Comparison of ENCODE assay signal across 27 cellular contexts in genomic region chr17:79127534-79128135, GRCh38.
"Had no signal": no experiment of that assay in that cellular context is flagged by ENCODE, and none has a peak within 500 bp of the region (broad histone marks: within the 10 kb centered on the region; RNA-seq: fewer than 3 reads in every experiment).

No MANE protein-coding gene starts in this region.

- H3K9me3 ChIP-seq: neutrophil, pancreas, psoas muscle, right lobe of liver, sigmoid colon, thoracic aorta, thyroid gland, upper lobe of left lung, vagina had no signal

- H3K27ac Mint-ChIP-seq: natural killer cell; nephron; progenitor cell of endocrine pancreas; stimulated activated effector memory CD8-positive, alpha-beta T cell treated with anti-CD3 and anti-CD28 coated beads, Interleukin-12 subunit alpha, Interleukin-12 subunit beta, amount 100 ng/mL, for 72 hours; stimulated activated naive B cell treated with anti-CD40 and anti-IgM and Interleukin-4, amounts not matched to agents 10 μg/mL and 1 μg/mL and 100 μg/mL, for 72 hours; stimulated activated naive CD8-positive, alpha-beta T cell treated with anti-CD3 and anti-CD28 coated beads, Interleukin-15, Interleukin-2, amounts not matched to agents 100 ng/mL and 50 ng/mL, for 24 hours had no signal

- DNase-seq: natural killer cell; nucleus accumbens; pancreas; posterior cingulate gyrus; psoas muscle; right cardiac atrium; right lobe of liver; sigmoid colon; small intestine; stimulated activated CD4-positive, alpha-beta T cell treated with anti-CD3 and anti-CD28 coated beads, Interleukin-15, amount 100 ng/mL, for 24 hours; stimulated activated CD4-positive, alpha-beta T cell treated with anti-CD3 and anti-CD28 coated beads, Interleukin-2, amount 100 ng/mL, for 24 hours; stimulated activated CD4-positive, alpha-beta T cell treated with anti-CD3 and anti-CD28 coated beads, Interleukin-2, amount 100 ng/mL, for 48 hours; stimulated activated CD4-positive, alpha-beta T cell treated with anti-CD3 and anti-CD28 coated beads, Interleukin-4, amount 100 ng/mL, for 24 hours; stimulated activated naive B cell treated with anti-CD40 and anti-IgM and Interleukin-4, amounts not matched to agents 10 μg/mL and 1 μg/mL and 100 μg/mL, for 72 hours; stimulated activated naive CD4-positive, alpha-beta T cell treated with Interleukin-2 at 50 U/mL for 16 hours; stomach; thyroid gland; trophoblast cell had no signal

- H3K4me1 Mint-ChIP-seq: natural killer cell; nephron; stimulated activated effector memory CD8-positive, alpha-beta T cell treated with anti-CD3 and anti-CD28 coated beads, Interleukin-12 subunit alpha, Interleukin-12 subunit beta, amount 100 ng/mL, for 72 hours; stimulated activated naive B cell treated with anti-CD40 and anti-IgM and Interleukin-4, amounts not matched to agents 10 μg/mL and 1 μg/mL and 100 μg/mL, for 72 hours had no signal

- H3K9me3 Mint-ChIP-seq: natural killer cell; nephron; stimulated activated effector memory CD8-positive, alpha-beta T cell treated with anti-CD3 and anti-CD28 coated beads, Interleukin-12 subunit alpha, Interleukin-12 subunit beta, amount 100 ng/mL, for 72 hours; stimulated activated naive B cell treated with anti-CD40 and anti-IgM and Interleukin-4, amounts not matched to agents 10 μg/mL and 1 μg/mL and 100 μg/mL, for 72 hours; stimulated activated naive CD8-positive, alpha-beta T cell treated with anti-CD3 and anti-CD28 coated beads, Interleukin-15, Interleukin-2, amounts not matched to agents 100 ng/mL and 50 ng/mL, for 24 hours had no signal

- H3K4me3 Mint-ChIP-seq: natural killer cell; nephron; stimulated activated effector memory CD8-positive, alpha-beta T cell treated with anti-CD3 and anti-CD28 coated beads, Interleukin-12 subunit alpha, Interleukin-12 subunit beta, amount 100 ng/mL, for 72 hours; stimulated activated naive B cell treated with anti-CD40 and anti-IgM and Interleukin-4, amounts not matched to agents 10 μg/mL and 1 μg/mL and 100 μg/mL, for 72 hours; stimulated activated naive CD8-positive, alpha-beta T cell treated with anti-CD3 and anti-CD28 coated beads, Interleukin-15, Interleukin-2, amounts not matched to agents 100 ng/mL and 50 ng/mL, for 24 hours had no signal

- H3K4me1 ChIP-seq: pancreas, psoas muscle, right lobe of liver, thyroid gland, tibial nerve, upper lobe of left lung, vagina had no signal

- H3K27ac ChIP-seq: neutrophil, pancreas, psoas muscle, right lobe of liver, sigmoid colon, stomach, thoracic aorta, thyroid gland, tibial nerve, upper lobe of left lung, vagina had no signal

- H3K4me3 ChIP-seq: pancreas, psoas muscle, right lobe of liver, sigmoid colon, stomach, thoracic aorta, thyroid gland, tibial nerve, upper lobe of left lung, vagina had no signal

- H3K36me3 Mint-ChIP-seq: natural killer cell; stimulated activated effector memory CD8-positive, alpha-beta T cell treated with anti-CD3 and anti-CD28 coated beads, Interleukin-12 subunit alpha, Interleukin-12 subunit beta, amount 100 ng/mL, for 72 hours; stimulated activated naive B cell treated with anti-CD40 and anti-IgM and Interleukin-4, amounts not matched to agents 10 μg/mL and 1 μg/mL and 100 μg/mL, for 72 hours had no signal

- H3K36me3 ChIP-seq: neutrophil, pancreas, right lobe of liver, stomach, thoracic aorta, thyroid gland, tibial nerve, upper lobe of left lung, vagina had no signal

- H3K27me3 ChIP-seq: right lobe of liver, sigmoid colon, thyroid gland, vagina had no signal
